ENCODE assay signal across 7 cellular contexts in the genomic region with DNA sequence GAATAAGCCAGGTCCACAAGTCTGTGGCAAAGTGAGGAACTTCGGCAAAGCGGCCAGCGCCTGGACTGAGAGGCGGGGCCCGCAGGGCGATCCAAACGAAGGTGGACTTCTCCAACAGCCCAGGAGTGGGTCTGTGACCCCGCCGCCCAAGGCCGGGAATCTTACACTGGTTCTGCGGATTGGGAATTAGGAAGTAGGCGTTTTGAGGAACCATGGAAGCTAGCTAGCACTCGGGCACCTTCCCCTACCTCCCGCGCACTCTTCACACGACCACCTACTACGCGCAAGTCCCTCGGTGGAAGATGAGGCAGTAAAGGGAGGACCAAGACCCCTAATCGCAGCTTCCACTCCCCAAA. TPM values are rescaled to one million over a fixed set of nuclear protein-coding genes. Genes with fewer than 3 reads are reported as not detected.
DNase-seq lines count a peak whose midpoint lies in the region; ATAC-seq and TF ChIP-seq lines count a peak whose summit lies in the region.
"Had no signal": no experiment of that assay in that cellular context is flagged by ENCODE, and none has a peak within 500 bp of the region (broad histone marks: within the 10 kb centered on the region; RNA-seq: fewer than 3 reads in every experiment).

No MANE protein-coding gene starts in this region.

- no peak for DNase-seq in central memory CD8-positive, alpha-beta T cell (ENCODE audit: low spot score in 2 of 2)
- DNase-seq in osteocyte (ENCODE audit: extremely low spot score, unreplicated experiment) (no peak), H4 (ENCODE audit: low spot score) (no peak), hippocampal formation (lab: John Stamatoyannopoulos, UW) (no peak)

- peaks cover 7 to 41% of the 10 kb centered on the region in 2 experiments; a peak in 2 of 3 replicates for H3K36me3 ChIP-seq in HEK293 (ENCODE audit: control insufficient read depth in 2 of 2, insufficient read depth in 1 of 2, low read length in 2 of 2)

- peak overlapping the region; percentile 94 for H3K4me3 Mint-ChIP-seq in central memory CD8-positive, alpha-beta T cell
- H3K4me3 Mint-ChIP-seq in osteocyte (ENCODE audit: unreplicated experiment) = peak overlapping the region; percentile 87

- CTCF ChIA-PET in HEK293 (lab: Yijun Ruan, JAX) = interaction anchor here (0.9 to 1.1 kb wide), 2 partner anchors 30 to 50 kb away, joined by 3 read pairs; no protein-coding TSS in a partner anchor

- no peaks in the 10 kb centered on the region for H3K9me3 Mint-ChIP-seq in central memory CD8-positive, alpha-beta T cell
- peaks cover 6% of the 10 kb centered on the region for H3K9me3 Mint-ChIP-seq in osteocyte (ENCODE audit: unreplicated experiment)

- peaks cover 6% of the 10 kb centered on the region; the same call in 1 of the 2 replicates for H3K4me1 ChIP-seq in HEK293 (ENCODE audit: control insufficient read depth, insufficient read depth, low read length)

- peaks cover 23% of the 10 kb centered on the region for H3K36me3 Mint-ChIP-seq in central memory CD8-positive, alpha-beta T cell (ENCODE audit: insufficient read depth)
- H3K36me3 Mint-ChIP-seq in osteocyte (ENCODE audit: unreplicated experiment) = peaks cover 25% of the 10 kb centered on the region

- no peak for ATAC-seq in central memory CD8-positive, alpha-beta T cell (replicated peaks; ENCODE audit: extremely low read depth, poor library complexity, severe bottlenecking)
- ATAC-seq in GM18861 (IDR thresholded peaks at IDR 0.05; ENCODE audit: unreplicated experiment) = no peak

- no peak overlapping the region; the same call in 1 of the 2 replicates for H3K27ac ChIP-seq in HEK293 (ENCODE audit: extremely low read depth, low read depth, low read length)

- peaks cover 46% of the 10 kb centered on the region for H3K4me1 Mint-ChIP-seq in central memory CD8-positive, alpha-beta T cell
- peaks cover 44% of the 10 kb centered on the region for H3K4me1 Mint-ChIP-seq in osteocyte (ENCODE audit: unreplicated experiment)

- H3K27me3 Mint-ChIP-seq in central memory CD8-positive, alpha-beta T cell = no peaks in the 10 kb centered on the region
- H3K27me3 Mint-ChIP-seq in osteocyte (ENCODE audit: unreplicated experiment) = no peaks in the 10 kb centered on the region

- TF ChIP-seq CTCF in HEK293 (tag by site-specific recombination; IDR thresholded peaks at IDR 0.05) = no peak
- TF ChIP-seq CTCF in osteocyte (IDR thresholded peaks at IDR 0.05) = no peak

- POLR2A ChIA-PET in HEK293 (lab: Yijun Ruan, JAX) = interaction anchor here (0.7 to 2.8 kb wide), 4 partner anchors 9 to 63 kb away, joined by 3 to 13 read pairs (median 3); no protein-coding TSS in a partner anchor

- H3K27ac Mint-ChIP-seq in central memory CD8-positive, alpha-beta T cell (ENCODE audit: low read depth) = no peak overlapping the region
- H3K27ac Mint-ChIP-seq in osteocyte (ENCODE audit: unreplicated experiment) = peak overlapping the region; percentile 69

- H3K4me3 ChIP-seq in HEK293 (ENCODE audit: low read depth, low read length) = peak overlapping the region; percentile 86

- no peaks in the 10 kb centered on the region for H3K9me3 ChIP-seq in HEK293 (ENCODE audit: control insufficient read depth, insufficient read depth, low read depth, low read length)

TF ChIP-seq in HEK293, 187 proteins besides CTCF, POLR2A, EP300 and RAD21 (continues in another document):
- TF ChIP-seq ZBTB20 (tag by site-specific recombination; IDR thresholded peaks at IDR 0.05) = no peak
- no peak for TF ChIP-seq ZNF473 (tag by site-specific recombination; IDR thresholded peaks at IDR 0.05)
- TF ChIP-seq, protein P1, sequence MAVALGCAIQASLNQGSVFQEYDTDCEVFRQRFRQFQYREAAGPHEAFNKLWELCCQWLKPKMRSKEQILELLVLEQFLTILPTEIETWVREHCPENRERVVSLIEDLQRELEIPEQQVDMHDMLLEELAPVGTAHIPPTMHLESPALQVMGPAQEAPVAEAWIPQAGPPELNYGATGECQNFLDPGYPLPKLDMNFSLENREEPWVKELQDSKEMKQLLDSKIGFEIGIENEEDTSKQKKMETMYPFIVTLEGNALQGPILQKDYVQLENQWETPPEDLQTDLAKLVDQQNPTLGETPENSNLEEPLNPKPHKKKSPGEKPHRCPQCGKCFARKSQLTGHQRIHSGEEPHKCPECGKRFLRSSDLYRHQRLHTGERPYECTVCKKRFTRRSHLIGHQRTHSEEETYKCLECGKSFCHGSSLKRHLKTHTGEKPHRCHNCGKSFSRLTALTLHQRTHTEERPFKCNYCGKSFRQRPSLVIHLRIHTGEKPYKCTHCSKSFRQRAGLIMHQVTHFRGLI (tag by site-specific recombination; IDR thresholded peaks at IDR 0.05) = no peak
- TF ChIP-seq, protein P2, sequence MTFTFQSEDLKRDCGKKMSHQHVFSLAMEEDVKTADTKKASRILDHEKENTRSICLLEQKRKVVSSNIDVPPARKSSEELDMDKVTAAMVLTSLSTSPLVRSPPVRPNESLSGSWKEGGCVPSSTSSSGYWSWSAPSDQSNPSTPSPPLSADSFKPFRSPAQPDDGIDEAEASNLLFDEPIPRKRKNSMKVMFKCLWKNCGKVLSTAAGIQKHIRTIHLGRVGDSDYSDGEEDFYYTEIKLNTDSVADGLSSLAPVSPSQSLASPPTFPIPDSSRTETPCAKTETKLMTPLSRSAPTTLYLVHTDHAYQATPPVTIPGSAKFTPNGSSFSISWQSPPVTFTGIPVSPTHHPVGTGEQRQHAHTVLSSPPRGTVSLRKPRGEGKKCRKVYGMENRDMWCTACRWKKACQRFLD (tag by site-specific recombination; IDR thresholded peaks at IDR 0.05) = no peak
- TF ChIP-seq, protein P3, sequence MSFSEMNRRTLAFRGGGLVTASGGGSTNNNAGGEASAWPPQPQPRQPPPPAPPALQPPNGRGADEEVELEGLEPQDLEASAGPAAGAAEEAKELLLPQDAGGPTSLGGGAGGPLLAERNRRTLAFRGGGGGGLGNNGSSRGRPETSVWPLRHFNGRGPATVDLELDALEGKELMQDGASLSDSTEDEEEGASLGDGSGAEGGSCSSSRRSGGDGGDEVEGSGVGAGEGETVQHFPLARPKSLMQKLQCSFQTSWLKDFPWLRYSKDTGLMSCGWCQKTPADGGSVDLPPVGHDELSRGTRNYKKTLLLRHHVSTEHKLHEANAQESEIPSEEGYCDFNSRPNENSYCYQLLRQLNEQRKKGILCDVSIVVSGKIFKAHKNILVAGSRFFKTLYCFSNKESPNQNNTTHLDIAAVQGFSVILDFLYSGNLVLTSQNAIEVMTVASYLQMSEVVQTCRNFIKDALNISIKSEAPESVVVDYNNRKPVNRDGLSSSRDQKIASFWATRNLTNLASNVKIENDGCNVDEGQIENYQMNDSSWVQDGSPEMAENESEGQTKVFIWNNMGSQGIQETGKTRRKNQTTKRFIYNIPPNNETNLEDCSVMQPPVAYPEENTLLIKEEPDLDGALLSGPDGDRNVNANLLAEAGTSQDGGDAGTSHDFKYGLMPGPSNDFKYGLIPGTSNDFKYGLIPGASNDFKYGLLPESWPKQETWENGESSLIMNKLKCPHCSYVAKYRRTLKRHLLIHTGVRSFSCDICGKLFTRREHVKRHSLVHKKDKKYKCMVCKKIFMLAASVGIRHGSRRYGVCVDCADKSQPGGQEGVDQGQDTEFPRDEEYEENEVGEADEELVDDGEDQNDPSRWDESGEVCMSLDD (tag by site-specific recombination; IDR thresholded peaks at IDR 0.05) = no peak
- TF ChIP-seq ZNF776 (tag by site-specific recombination; IDR thresholded peaks at IDR 0.05; ENCODE audit: borderline replicate concordance) = no peak
- no peak for TF ChIP-seq OVOL3 (tag by site-specific recombination; IDR thresholded peaks at IDR 0.05)
- TF ChIP-seq, protein P4, sequence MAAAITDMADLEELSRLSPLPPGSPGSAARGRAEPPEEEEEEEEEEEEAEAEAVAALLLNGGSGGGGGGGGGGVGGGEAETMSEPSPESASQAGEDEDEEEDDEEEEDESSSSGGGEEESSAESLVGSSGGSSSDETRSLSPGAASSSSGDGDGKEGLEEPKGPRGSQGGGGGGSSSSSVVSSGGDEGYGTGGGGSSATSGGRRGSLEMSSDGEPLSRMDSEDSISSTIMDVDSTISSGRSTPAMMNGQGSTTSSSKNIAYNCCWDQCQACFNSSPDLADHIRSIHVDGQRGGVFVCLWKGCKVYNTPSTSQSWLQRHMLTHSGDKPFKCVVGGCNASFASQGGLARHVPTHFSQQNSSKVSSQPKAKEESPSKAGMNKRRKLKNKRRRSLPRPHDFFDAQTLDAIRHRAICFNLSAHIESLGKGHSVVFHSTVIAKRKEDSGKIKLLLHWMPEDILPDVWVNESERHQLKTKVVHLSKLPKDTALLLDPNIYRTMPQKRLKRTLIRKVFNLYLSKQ (tag by site-specific recombination; IDR thresholded peaks at IDR 0.05; ENCODE audit: borderline replicate concordance) = no peak
- TF ChIP-seq, protein P5, sequence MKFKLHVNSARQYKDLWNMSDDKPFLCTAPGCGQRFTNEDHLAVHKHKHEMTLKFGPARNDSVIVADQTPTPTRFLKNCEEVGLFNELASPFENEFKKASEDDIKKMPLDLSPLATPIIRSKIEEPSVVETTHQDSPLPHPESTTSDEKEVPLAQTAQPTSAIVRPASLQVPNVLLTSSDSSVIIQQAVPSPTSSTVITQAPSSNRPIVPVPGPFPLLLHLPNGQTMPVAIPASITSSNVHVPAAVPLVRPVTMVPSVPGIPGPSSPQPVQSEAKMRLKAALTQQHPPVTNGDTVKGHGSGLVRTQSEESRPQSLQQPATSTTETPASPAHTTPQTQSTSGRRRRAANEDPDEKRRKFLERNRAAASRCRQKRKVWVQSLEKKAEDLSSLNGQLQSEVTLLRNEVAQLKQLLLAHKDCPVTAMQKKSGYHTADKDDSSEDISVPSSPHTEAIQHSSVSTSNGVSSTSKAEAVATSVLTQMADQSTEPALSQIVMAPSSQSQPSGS (tag by site-specific recombination; IDR thresholded peaks at IDR 0.05; ENCODE audit: low read depth) = no peak
- TF ChIP-seq GLIS1 (tag by site-specific recombination; IDR thresholded peaks at IDR 0.05) = no peak

RNA-seq across cellular contexts. Expression of a gene that starts 0.6 kb away (rescaled TPM):
- total RNA-seq in osteocyte = 179 and 191 TPM in 2 replicates
- total RNA-seq in H4 (2014; rRNA removed; shearing (Covaris generic)) = 286 and 304 TPM in 2 replicates

RNA-seq across cellular contexts. Expression of a gene that starts 2.2 kb away (rescaled TPM):
- total RNA-seq in osteocyte = 20.2 and 20.7 TPM in 2 replicates
- total RNA-seq in H4 (2014; rRNA removed; shearing (Covaris generic)) = 16.9 and 18.6 TPM in 2 replicates

RNA-seq across cellular contexts. Expression of a gene that starts 5.9 kb away (rescaled TPM):
- 0.91 and 1.2 TPM in 2 replicates for total RNA-seq in osteocyte
- total RNA-seq in H4 (2014; rRNA removed; shearing (Covaris generic)) = 1.7 and 2.9 TPM in 2 replicates

RNA-seq across cellular contexts. Expression of a gene that starts 30.3 kb away (rescaled TPM):
- total RNA-seq in osteocyte = not detected in 2 replicates
- total RNA-seq in H4 (2014; rRNA removed; shearing (Covaris generic)) = not detected in 2 replicates
- total RNA-seq: renal cortical epithelial cell had no signal
